ENCODE assay signal across 11 cellular contexts in the genomic region with DNA sequence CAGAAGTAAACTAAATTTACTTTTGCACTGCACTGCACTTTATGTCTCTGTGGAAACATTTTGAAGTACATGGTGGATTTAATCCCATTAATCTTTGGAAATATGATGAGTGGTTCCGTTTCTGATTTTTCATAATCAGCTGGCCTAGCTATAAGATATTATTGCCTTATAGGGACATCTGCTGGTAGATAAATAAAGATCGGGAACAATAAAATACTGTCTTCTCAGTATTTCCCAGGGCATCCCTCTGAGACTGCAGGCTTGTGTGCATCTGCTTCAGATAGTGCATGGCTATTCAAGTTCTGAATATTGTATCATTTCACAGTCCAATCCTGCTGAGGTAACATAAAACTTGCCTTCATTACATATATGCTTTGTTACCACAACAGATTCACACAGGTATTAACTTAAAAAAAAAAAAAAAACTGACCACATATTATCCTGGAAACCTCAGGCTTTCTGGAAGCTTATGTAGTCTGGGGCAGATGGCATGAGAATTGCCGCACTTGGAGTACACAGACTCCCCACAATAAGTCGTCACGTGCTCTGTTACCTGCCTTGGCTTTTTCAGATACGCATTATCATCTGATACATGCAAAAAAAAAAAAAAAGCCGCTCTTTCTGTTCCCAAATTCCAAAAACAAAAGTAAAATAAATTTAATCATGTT.
A peak's percentile ranks its signal among the peaks of the same experiment; 100 is the strongest.
DNase-seq lines count a peak whose midpoint lies in the region; ATAC-seq, FAIRE-seq and TF ChIP-seq lines count a peak whose summit lies in the region.
"Had no signal": no experiment of that assay in that cellular context is flagged by ENCODE, and none has a peak within 500 bp of the region (broad histone marks: within the 10 kb centered on the region; RNA-seq: fewer than 3 reads in every experiment).

No MANE protein-coding gene starts in this region.

- no peaks in the 10 kb centered on the region for H3K4me1 ChIP-seq in GM12878 (ENCODE audit: control insufficient read depth, insufficient read depth, low read length)

- WGBS in GM12878 (ENCODE audit: insufficient coverage, insufficient replicate concordance, low lambda C conversion rate, missing lambda C conversion rate): 41% methylated on average over 7 of the region's 7 CpGs

- no peak overlapping the region for H3K4me2 ChIP-seq in GM12878 (ENCODE audit: control insufficient read depth, insufficient read depth)

- H3K4me3 ChIP-seq in GM12878: no peak overlapping the region

- RAD21 ChIA-PET in GM12878 (lab: Charles Lee; ENCODE audit: unreplicated experiment): interaction anchor here (0.7 to 1.8 kb wide), 6 partner anchors 46 to 1384 kb away, joined by 3 to 16 read pairs (median 4); no protein-coding TSS in a partner anchor

- no peak for TF ChIP-seq POLR2A in GM12878 (IDR thresholded peaks at IDR 0.05; ENCODE audit: low read depth, low read length)

- H3K36me3 ChIP-seq in GM12878 (ENCODE audit: control insufficient read depth in 2 of 2, insufficient read depth in 2 of 2, low read length in 1 of 2): no peaks in the 10 kb centered on the region

- ATAC-seq in GM12878: peak; percentile 66
- ATAC-seq: Right ventricle myocardium inferior had no signal

- CTCF ChIA-PET in GM12878 (lab: Yijun Ruan, JAX): interaction anchor here (0.5 to 2.0 kb wide), 14 partner anchors 11 to 1175 kb away, joined by 3 to 25 read pairs (median 4); no protein-coding TSS in a partner anchor

- no peaks in the 10 kb centered on the region for H4K20me1 ChIP-seq in GM12878 (ENCODE audit: control insufficient read depth, insufficient read depth)

- DNase-seq in NOMO-1 treated with DMSO at 0.1 percent for 48 hours (lab: John Stamatoyannopoulos, UW; ENCODE audit: unreplicated experiment): peak; percentile 29
- no peak for DNase-seq in NOMO-1 treated with dmso at 0.1 percent for 144 hours (lab: John Stamatoyannopoulos, UW; ENCODE audit: unreplicated experiment)
- peak in 2 of 3 experiments; percentile 15 to 67 for DNase-seq in NCI-H1417 (lab: John Stamatoyannopoulos, UW)
- no peak for DNase-seq in GM12878 (ENCODE audit: low read depth, low spot score)
- peak; percentile 82 for DNase-seq in superior temporal gyrus (ENCODE audit: extremely low spot score)
- no peak for DNase-seq in activated T-cell treated with anti-CD3 and anti-CD28 coated beads, Interleukin-2, amount 50 U/mL, for 1 hour
- DNase-seq in NK-92 treated with Interleukin-12 subunit alpha and Interleukin-12 subunit beta, amount 100 ng/mL, for 24 hours (lab: John Stamatoyannopoulos, UW): no peak
- DNase-seq in T1000 (lab: John Stamatoyannopoulos, UW): no peak
- DNase-seq: amniotic stem cell, kidney glomerular epithelial cell had no signal

- peak; percentile 14 to 42 (median 19); a peak in 3 of 6 replicates for TF ChIP-seq CTCF in GM12878 (IDR thresholded peaks at IDR 0.05 in 2 of 3, conservative IDR thresholded peaks at IDR 0.05 in 1 of 3; ENCODE audit: control insufficient read depth in 2 of 3, extremely low read depth in 1 of 3, insufficient read depth in 1 of 3, low read depth in 3 of 3, low read length in 3 of 3)

- intact Hi-C loops in GM12878 (cut with micrococcal nuclease; ENCODE audit: unreplicated experiment): loop anchor here (1.0 to 10.0 kb wide), 4 partner anchors 58 to 529 kb away; no protein-coding TSS in a partner anchor

- no peak for FAIRE-seq in GM12878 (lab: Jason Lieb, UNC)

- no peaks in the 10 kb centered on the region for H3K79me2 ChIP-seq in GM12878 (ENCODE audit: control insufficient read depth, insufficient read depth, low read length)

- H3K9me3 ChIP-seq in GM12878 (replicated peaks; ENCODE audit: control insufficient read depth, insufficient read depth, low read length): no peaks in the 10 kb centered on the region; the same call in 2 of the 3 replicates

- POLR2A ChIA-PET in GM12878 (lab: Charles Lee): no interaction called here

- H3K27ac ChIP-seq in GM12878 (ENCODE audit: control insufficient read depth, insufficient read depth): no peak overlapping the region

- in situ Hi-C loops in GM12878 (cut with MboI): no loop called here

- H3K9ac ChIP-seq in GM12878 (ENCODE audit: control insufficient read depth, insufficient read depth, low read length): no peak overlapping the region

- H2AFZ ChIP-seq in GM12878 (ENCODE audit: control insufficient read depth, low read depth, low read length): no peak overlapping the region

- BruUV-seq in GM12878 (replicated peaks; lab: Mats Ljungman, UMichigan): no TSS peak

- SMC1A ChIA-PET in GM12878 (lab: Charles Lee; ENCODE audit: uncharacterized antibody, unreplicated experiment): interaction anchor here (0.7 to 2.2 kb wide), 6 partner anchors 23 to 294 kb away, joined by 3 to 9 read pairs (median 4); no protein-coding TSS in a partner anchor

- peak; percentile 64 for TF ChIP-seq RAD21 in GM12878 (IDR thresholded peaks at IDR 0.05; ENCODE audit: insufficient read depth, low read depth, low read length)

- H3K27me3 ChIP-seq in GM12878 (replicated peaks in 1 of 2; ENCODE audit: control insufficient read depth in 2 of 2, insufficient read depth in 2 of 2, low read length in 1 of 2): no peaks in the 10 kb centered on the region

- TF ChIP-seq EP300 in GM12878 (IDR thresholded peaks at IDR 0.05; ENCODE audit: borderline replicate concordance in 1 of 2, control insufficient read depth in 1 of 2, low read depth in 2 of 2, low read length in 2 of 2): no peak

TF ChIP-seq in GM12878, 131 proteins besides CTCF, POLR2A, EP300 and RAD21:
- TF ChIP-seq SMC3 (IDR thresholded peaks at IDR 0.05; ENCODE audit: borderline replicate concordance, low read length) (peak; percentile 54; the same call in 1 of the 2 replicates), DPF2 (IDR thresholded peaks at IDR 0.05) (no peak)

Comparison
In these comparisons a context has a peak if more than half of its experiments do, and no peak if none do; other contexts are left out.
1. DNase-seq: peak in NOMO-1 treated with DMSO at 0.1 percent for 48 hours (single experiment), NCI-H1417 (2 of 3) and superior temporal gyrus (single experiment); none in NOMO-1 treated with dmso at 0.1 percent for 144 hours (single experiment), GM12878 (single experiment), activated T-cell treated with anti-CD3 and anti-CD28 coated beads, Interleukin-2, amount 50 U/mL, for 1 hour (single experiment), NK-92 treated with Interleukin-12 subunit alpha and Interleukin-12 subunit beta, amount 100 ng/mL, for 24 hours (single experiment) and T1000 (single experiment).